In the genomic region with DNA sequence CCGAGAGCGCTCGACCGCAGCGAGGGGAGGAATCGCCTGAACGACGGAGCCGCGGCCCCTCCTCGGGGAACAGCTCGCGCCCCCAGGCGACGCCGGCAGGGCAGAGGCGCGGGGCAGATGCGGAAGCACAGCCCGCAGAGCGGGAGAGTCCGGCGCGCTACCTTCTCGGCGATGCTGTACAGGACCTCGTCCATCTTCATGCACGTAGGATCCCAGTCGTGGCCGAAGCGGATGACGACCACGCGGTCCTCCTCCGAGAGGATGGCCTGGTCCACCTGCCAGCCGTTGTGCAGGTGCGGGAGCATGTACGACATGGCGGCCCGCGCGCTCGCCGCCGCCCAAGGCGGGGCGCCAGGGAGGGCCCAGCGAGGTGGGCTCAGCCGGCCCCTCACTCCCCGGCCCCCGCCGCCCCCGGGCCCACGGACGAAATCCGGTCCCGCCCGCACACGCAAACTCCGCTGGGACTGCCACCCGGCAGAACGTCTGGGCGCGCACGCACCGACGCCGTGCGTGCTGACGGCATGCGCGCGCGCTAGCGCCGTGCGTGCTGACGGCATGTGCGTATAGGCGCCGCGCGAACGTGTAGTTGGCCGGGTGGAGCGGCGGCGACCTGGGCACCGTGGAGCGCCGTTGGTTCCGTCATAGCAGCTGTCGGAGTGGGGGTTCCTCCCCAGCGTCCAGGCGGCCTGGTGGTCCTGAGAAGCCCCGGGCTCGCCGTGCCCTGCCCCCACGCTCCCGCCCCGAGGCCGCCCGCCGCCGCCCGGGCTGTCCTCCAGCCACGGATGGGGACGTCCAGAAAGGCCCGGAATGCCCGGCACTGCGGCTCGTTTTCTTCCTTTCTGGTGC, we compare ENCODE assay signal across 1 cellular context.
TF ChIP-seq lines count a peak whose summit lies in the region.

A gene with protein sequence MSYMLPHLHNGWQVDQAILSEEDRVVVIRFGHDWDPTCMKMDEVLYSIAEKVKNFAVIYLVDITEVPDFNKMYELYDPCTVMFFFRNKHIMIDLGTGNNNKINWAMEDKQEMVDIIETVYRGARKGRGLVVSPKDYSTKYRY (minus strand): TSS at position 485 of the 846 bp plus-strand sequence. CDS start 171 bp downstream, at position 314.

TF ChIP-seq in WTC11, 78 proteins besides CTCF, POLR2A, EP300 and RAD21 (continued from another document):
- TF ChIP-seq, protein P1, sequence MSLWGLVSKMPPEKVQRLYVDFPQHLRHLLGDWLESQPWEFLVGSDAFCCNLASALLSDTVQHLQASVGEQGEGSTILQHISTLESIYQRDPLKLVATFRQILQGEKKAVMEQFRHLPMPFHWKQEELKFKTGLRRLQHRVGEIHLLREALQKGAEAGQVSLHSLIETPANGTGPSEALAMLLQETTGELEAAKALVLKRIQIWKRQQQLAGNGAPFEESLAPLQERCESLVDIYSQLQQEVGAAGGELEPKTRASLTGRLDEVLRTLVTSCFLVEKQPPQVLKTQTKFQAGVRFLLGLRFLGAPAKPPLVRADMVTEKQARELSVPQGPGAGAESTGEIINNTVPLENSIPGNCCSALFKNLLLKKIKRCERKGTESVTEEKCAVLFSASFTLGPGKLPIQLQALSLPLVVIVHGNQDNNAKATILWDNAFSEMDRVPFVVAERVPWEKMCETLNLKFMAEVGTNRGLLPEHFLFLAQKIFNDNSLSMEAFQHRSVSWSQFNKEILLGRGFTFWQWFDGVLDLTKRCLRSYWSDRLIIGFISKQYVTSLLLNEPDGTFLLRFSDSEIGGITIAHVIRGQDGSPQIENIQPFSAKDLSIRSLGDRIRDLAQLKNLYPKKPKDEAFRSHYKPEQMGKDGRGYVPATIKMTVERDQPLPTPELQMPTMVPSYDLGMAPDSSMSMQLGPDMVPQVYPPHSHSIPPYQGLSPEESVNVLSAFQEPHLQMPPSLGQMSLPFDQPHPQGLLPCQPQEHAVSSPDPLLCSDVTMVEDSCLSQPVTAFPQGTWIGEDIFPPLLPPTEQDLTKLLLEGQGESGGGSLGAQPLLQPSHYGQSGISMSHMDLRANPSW (CRISPR knock-in tag; conservative IDR thresholded peaks at IDR 0.05; ENCODE audit: low read depth): peak; percentile 77; the same call in 1 of the 2 replicates
- TF ChIP-seq, protein P2, sequence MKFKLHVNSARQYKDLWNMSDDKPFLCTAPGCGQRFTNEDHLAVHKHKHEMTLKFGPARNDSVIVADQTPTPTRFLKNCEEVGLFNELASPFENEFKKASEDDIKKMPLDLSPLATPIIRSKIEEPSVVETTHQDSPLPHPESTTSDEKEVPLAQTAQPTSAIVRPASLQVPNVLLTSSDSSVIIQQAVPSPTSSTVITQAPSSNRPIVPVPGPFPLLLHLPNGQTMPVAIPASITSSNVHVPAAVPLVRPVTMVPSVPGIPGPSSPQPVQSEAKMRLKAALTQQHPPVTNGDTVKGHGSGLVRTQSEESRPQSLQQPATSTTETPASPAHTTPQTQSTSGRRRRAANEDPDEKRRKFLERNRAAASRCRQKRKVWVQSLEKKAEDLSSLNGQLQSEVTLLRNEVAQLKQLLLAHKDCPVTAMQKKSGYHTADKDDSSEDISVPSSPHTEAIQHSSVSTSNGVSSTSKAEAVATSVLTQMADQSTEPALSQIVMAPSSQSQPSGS (CRISPR knock-in tag; IDR thresholded peaks at IDR 0.05; ENCODE audit: borderline replicate concordance, low read depth): no peak; the same call in 1 of the 2 replicates
- TF ChIP-seq GTF2I (CRISPR knock-in tag; conservative IDR thresholded peaks at IDR 0.05): no peak
- TF ChIP-seq CREM (CRISPR knock-in tag; IDR thresholded peaks at IDR 0.05): peak; percentile 93
- peak; percentile 68 for TF ChIP-seq ESRRA (CRISPR knock-in tag; IDR thresholded peaks at IDR 0.05; ENCODE audit: borderline replicate concordance)
- peak; percentile 85 for TF ChIP-seq MYBL2 (CRISPR knock-in tag; IDR thresholded peaks at IDR 0.05)
- TF ChIP-seq, protein P3, sequence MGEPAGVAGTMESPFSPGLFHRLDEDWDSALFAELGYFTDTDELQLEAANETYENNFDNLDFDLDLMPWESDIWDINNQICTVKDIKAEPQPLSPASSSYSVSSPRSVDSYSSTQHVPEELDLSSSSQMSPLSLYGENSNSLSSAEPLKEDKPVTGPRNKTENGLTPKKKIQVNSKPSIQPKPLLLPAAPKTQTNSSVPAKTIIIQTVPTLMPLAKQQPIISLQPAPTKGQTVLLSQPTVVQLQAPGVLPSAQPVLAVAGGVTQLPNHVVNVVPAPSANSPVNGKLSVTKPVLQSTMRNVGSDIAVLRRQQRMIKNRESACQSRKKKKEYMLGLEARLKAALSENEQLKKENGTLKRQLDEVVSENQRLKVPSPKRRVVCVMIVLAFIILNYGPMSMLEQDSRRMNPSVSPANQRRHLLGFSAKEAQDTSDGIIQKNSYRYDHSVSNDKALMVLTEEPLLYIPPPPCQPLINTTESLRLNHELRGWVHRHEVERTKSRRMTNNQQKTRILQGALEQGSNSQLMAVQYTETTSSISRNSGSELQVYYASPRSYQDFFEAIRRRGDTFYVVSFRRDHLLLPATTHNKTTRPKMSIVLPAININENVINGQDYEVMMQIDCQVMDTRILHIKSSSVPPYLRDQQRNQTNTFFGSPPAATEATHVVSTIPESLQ (CRISPR knock-in tag; IDR thresholded peaks at IDR 0.05): no peak
- TF ChIP-seq PRRX2 (CRISPR knock-in tag; IDR thresholded peaks at IDR 0.05): no peak
- no peak for TF ChIP-seq ZNF232 (CRISPR knock-in tag; IDR thresholded peaks at IDR 0.05)
- no peak for TF ChIP-seq SMAD3 (CRISPR knock-in tag; IDR thresholded peaks at IDR 0.05; ENCODE audit: borderline replicate concordance)
- no peak for TF ChIP-seq EMX1 (CRISPR knock-in tag; IDR thresholded peaks at IDR 0.05)
- peak; percentile 60; the same call in 1 of the 2 replicates for TF ChIP-seq NFE2L1 (CRISPR knock-in tag; IDR thresholded peaks at IDR 0.05)
